In the genomic region with DNA sequence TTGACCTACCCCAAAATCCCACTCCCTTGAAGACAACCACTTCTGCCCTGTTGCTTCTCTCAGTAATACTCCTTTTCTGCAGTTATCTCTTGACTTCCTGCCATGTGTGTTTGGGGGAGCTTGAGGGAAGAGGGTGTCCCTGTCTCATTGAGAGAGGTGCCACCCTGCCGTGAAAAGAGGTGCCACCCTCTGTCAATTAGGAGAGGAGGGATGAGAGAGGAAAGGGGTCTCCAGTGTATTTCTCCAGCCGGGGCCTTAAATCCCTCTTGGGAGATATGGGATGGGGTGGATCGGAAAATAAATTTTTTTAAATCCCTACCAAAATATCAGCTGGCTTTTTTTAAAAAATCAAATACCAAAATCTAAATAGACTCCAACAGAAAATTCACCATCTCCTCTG, we compare ENCODE assay signal across 10 cellular contexts. TPM values are rescaled to one million over a fixed set of nuclear protein-coding genes. Genes with fewer than 3 reads are reported as not detected.
A peak's percentile ranks its signal among the peaks of the same experiment; 100 is the strongest.
DNase-seq lines count a peak whose midpoint lies in the region; ATAC-seq and TF ChIP-seq lines count a peak whose summit lies in the region.
"Had no signal": no experiment of that assay in that cellular context is flagged by ENCODE, and none has a peak within 500 bp of the region (broad histone marks: within the 10 kb centered on the region; RNA-seq: fewer than 3 reads in every experiment).

No MANE protein-coding gene starts in this region.

- peaks cover 5% of the 10 kb centered on the region for H3K27me3 Mint-ChIP-seq in endodermal cell (ENCODE audit: insufficient read depth)
- H3K27me3 Mint-ChIP-seq: IgD-negative memory B cell had no signal

- H3K4me3 ChIP-seq in SJCRH30: peak overlapping the region; percentile 52
- H3K4me3 ChIP-seq in endodermal cell (ENCODE audit: low read length): peak overlapping the region; percentile 86
- peak overlapping the region; percentile 68 for H3K4me3 ChIP-seq in neuron (ENCODE audit: low read length)

- H3K36me3 Mint-ChIP-seq in endodermal cell (ENCODE audit: low read depth): peaks cover 20% of the 10 kb centered on the region

- TF ChIP-seq CTCF in endodermal cell (conservative IDR thresholded peaks at IDR 0.05): no peak

- H3K36me3 ChIP-seq in ES-I3 (ENCODE audit: insufficient read depth, low read length) (peaks cover 10% of the 10 kb centered on the region), SJCRH30 (no peaks in the 10 kb centered on the region; the same call in 1 of the 2 replicates), endodermal cell (ENCODE audit: control insufficient read depth, insufficient read depth, low read length) (peaks cover 22% of the 10 kb centered on the region), neuron (ENCODE audit: insufficient read depth, low read length) (peaks cover 16% of the 10 kb centered on the region)

- H3K9ac ChIP-seq in ES-I3 (ENCODE audit: low read depth, low read length) (peak overlapping the region; percentile 69), endodermal cell (ENCODE audit: extremely low read depth, low read length, poor library complexity, severe bottlenecking) (no peak overlapping the region)

- H2AFZ ChIP-seq in neuron (ENCODE audit: low read depth, low read length): peak overlapping the region; percentile 74

- 62 to 83% methylated on average over 1 of the region's 3 CpGs for WGBS in endodermal cell (ENCODE audit: insufficient coverage in 1 of 2, insufficient read length in 1 of 2), 2 experiments

- no peak overlapping the region for H3K27ac Mint-ChIP-seq in endodermal cell
- H3K27ac Mint-ChIP-seq: IgD-negative memory B cell had no signal

- H3K27me3 ChIP-seq in SJCRH30 (no peaks in the 10 kb centered on the region), endodermal cell (ENCODE audit: control insufficient read depth, insufficient read depth, low read length, poor library complexity, severe bottlenecking) (no peaks in the 10 kb centered on the region), neuron (ENCODE audit: insufficient read depth, low read length) (no peaks in the 10 kb centered on the region)

- peaks cover 4% of the 10 kb centered on the region for H3K4me1 Mint-ChIP-seq in endodermal cell

- ATAC-seq in HG03342 (IDR thresholded peaks at IDR 0.05; ENCODE audit: unreplicated experiment) (no peak), GM21717 (IDR thresholded peaks at IDR 0.05; ENCODE audit: unreplicated experiment) (no peak)

- no peaks in the 10 kb centered on the region for H3K9me3 Mint-ChIP-seq in endodermal cell

- H3K9me3 ChIP-seq in ES-I3 (ENCODE audit: control insufficient read depth, insufficient read depth, low read length): no peaks in the 10 kb centered on the region
- no peaks in the 10 kb centered on the region for H3K9me3 ChIP-seq in SJCRH30 (replicated peaks)
- no peaks in the 10 kb centered on the region for H3K9me3 ChIP-seq in endodermal cell (ENCODE audit: control insufficient read depth, low read length)
- no peaks in the 10 kb centered on the region for H3K9me3 ChIP-seq in neuron (ENCODE audit: low read length)

- H3K27ac ChIP-seq in SJCRH30 (no peak overlapping the region), endodermal cell (ENCODE audit: low read depth, low read length) (no peak overlapping the region)

- peak overlapping the region; percentile 61 for H3K4me3 Mint-ChIP-seq in endodermal cell

- DNase-seq in SJCRH30 (no peak), endodermal cell (no peak), D341Med (ENCODE audit: low spot score) (no peak)

- H3K4me1 ChIP-seq in ES-I3 (ENCODE audit: insufficient read depth, low read length) (peaks cover 9% of the 10 kb centered on the region; the same call in 1 of the 2 replicates), SJCRH30 (peaks cover 36% of the 10 kb centered on the region), endodermal cell (ENCODE audit: control insufficient read depth, insufficient read depth, low read length) (no peaks in the 10 kb centered on the region), neuron (ENCODE audit: insufficient read depth, low read length) (peaks cover 23% of the 10 kb centered on the region)

RNA-seq across cellular contexts. Expression of a gene that starts 16.5 kb away (rescaled TPM):
- 287 and 295 TPM in 2 replicates for total RNA-seq in SJCRH30 (2014; rRNA removed; shearing (Covaris generic))
- total RNA-seq in endodermal cell: 100 to 1,000 TPM; 177 to 240 TPM
- polyA plus RNA-seq in endodermal cell (2013, experiment 1 of 2): 271 TPM
- polyA plus RNA-seq in endodermal cell (2013, experiment 2 of 2): 260 TPM

RNA-seq across cellular contexts. Expression of a gene that starts 16.8 kb away (rescaled TPM):
- total RNA-seq in SJCRH30 (2014; rRNA removed; shearing (Covaris generic)): 33.7 and 35.4 TPM in 2 replicates
- total RNA-seq in endodermal cell: 10 to 100 TPM; 15.6 to 18.1 TPM
- polyA plus RNA-seq in endodermal cell (2013, experiment 1 of 2): 13.5 TPM
- polyA plus RNA-seq in endodermal cell (2013, experiment 2 of 2): 12.8 TPM

RNA-seq across cellular contexts. Expression of a gene that starts 25.0 kb away (rescaled TPM):
- total RNA-seq in SJCRH30 (2014; rRNA removed; shearing (Covaris generic)): 0.10 TPM in 1 of 2 replicates, not detected in the other
- under 1 TPM in 1 of 2 donors, not detected in 1; 0.31 TPM for total RNA-seq in endodermal cell
- polyA plus RNA-seq in endodermal cell (2013, experiment 1 of 2): 0.14 TPM
- 0.29 TPM for polyA plus RNA-seq in endodermal cell (2013, experiment 2 of 2)
- total RNA-seq: epithelial cell of proximal tubule, Right ventricle myocardium inferior had no signal

RNA-seq across cellular contexts. Expression of a gene that starts 48.2 kb away (rescaled TPM):
- 2.9 and 4.0 TPM in 2 replicates for total RNA-seq in SJCRH30 (2014; rRNA removed; shearing (Covaris generic))
- total RNA-seq in endodermal cell: 1 to 10 TPM; 3.3 to 6.4 TPM
- 4.4 TPM for polyA plus RNA-seq in endodermal cell (2013, experiment 1 of 2)
- 3.6 TPM for polyA plus RNA-seq in endodermal cell (2013, experiment 2 of 2)
